20 cellular contexts compared by ENCODE assay signal in genomic region chr6:47678739-47679138, GRCh38. TPM values are rescaled to one million over a fixed set of nuclear protein-coding genes. Genes with fewer than 3 reads are reported as not detected.
DNase-seq lines count a peak whose midpoint lies in the region; ATAC-seq lines count a peak whose summit lies in the region.
"Had no signal": no experiment of that assay in that cellular context is flagged by ENCODE, and none has a peak within 500 bp of the region (broad histone marks: within the 10 kb centered on the region; RNA-seq: fewer than 3 reads in every experiment).

No MANE protein-coding gene starts in this region.

- H3K9me3 Mint-ChIP-seq in stimulated activated effector memory CD8-positive, alpha-beta T cell treated with anti-CD3 and anti-CD28 coated beads, Interleukin-12 subunit alpha, Interleukin-12 subunit beta, amount 100 ng/mL, for 72 hours = no peaks in the 10 kb centered on the region
- H3K9me3 Mint-ChIP-seq: CD4-positive, alpha-beta memory T cell; CD4-positive, CD25-positive, alpha-beta regulatory T cell; CD8-positive, alpha-beta memory T cell had no signal

- ATAC-seq in stimulated activated effector memory CD8-positive, alpha-beta T cell treated with anti-CD3 and anti-CD28 coated beads, Interleukin-12 subunit alpha, Interleukin-12 subunit beta, amount 100 ng/mL, for 72 hours = peak; percentile 16
- ATAC-seq in GM21528 (IDR thresholded peaks at IDR 0.05; ENCODE audit: low FRiP score, unreplicated experiment) = no peak

- no peaks in the 10 kb centered on the region for H3K4me1 Mint-ChIP-seq in stimulated activated effector memory CD8-positive, alpha-beta T cell treated with anti-CD3 and anti-CD28 coated beads, Interleukin-12 subunit alpha, Interleukin-12 subunit beta, amount 100 ng/mL, for 72 hours
- H3K4me1 Mint-ChIP-seq: CD14-positive monocyte; CD4-positive, alpha-beta memory T cell; CD4-positive, CD25-positive, alpha-beta regulatory T cell; CD8-positive, alpha-beta memory T cell had no signal

- H3K4me3 Mint-ChIP-seq in stimulated activated effector memory CD8-positive, alpha-beta T cell treated with anti-CD3 and anti-CD28 coated beads, Interleukin-12 subunit alpha, Interleukin-12 subunit beta, amount 100 ng/mL, for 72 hours = no peak overlapping the region
- H3K4me3 Mint-ChIP-seq: CD14-positive monocyte; CD4-positive, alpha-beta memory T cell; CD4-positive, CD25-positive, alpha-beta regulatory T cell; CD8-positive, alpha-beta memory T cell had no signal

- H3K27ac Mint-ChIP-seq in stimulated activated effector memory CD8-positive, alpha-beta T cell treated with anti-CD3 and anti-CD28 coated beads, Interleukin-12 subunit alpha, Interleukin-12 subunit beta, amount 100 ng/mL, for 72 hours = no peak overlapping the region
- H3K27ac Mint-ChIP-seq: CD4-positive, alpha-beta memory T cell; CD4-positive, CD25-positive, alpha-beta regulatory T cell; CD8-positive, alpha-beta memory T cell had no signal

- in situ Hi-C loops in G401 (cut with HindIII; ENCODE audit: low sequenced_read_pairs) = no loop called here

- DNase-seq in G401 (ENCODE audit: low spot score) = peak; percentile 77
- peak; percentile 69 for DNase-seq in cerebellar cortex (ENCODE audit: low spot score)
- no peak for DNase-seq in stimulated activated effector memory CD8-positive, alpha-beta T cell treated with anti-CD3 and anti-CD28 coated beads, Interleukin-12 subunit alpha, Interleukin-12 subunit beta, amount 100 ng/mL, for 72 hours (ENCODE audit: low spot score in 2 of 2)
- DNase-seq in stimulated activated CD4-positive, alpha-beta T cell treated with anti-CD3 and anti-CD28 coated beads, Interleukin-15, amount 100 ng/mL, for 24 hours = no peak
- DNase-seq: 8988T; ACHN; BE2C; CD4-positive, alpha-beta memory T cell; CD4-positive, CD25-positive, alpha-beta regulatory T cell; CD8-positive, alpha-beta memory T cell; COR-L47; DMS 273 treated with DMSO at 0.1 percent for 48 hours; DMS153; DMS79; DND-41; EL; GF-D8 had no signal

- H3K36me3 Mint-ChIP-seq in stimulated activated effector memory CD8-positive, alpha-beta T cell treated with anti-CD3 and anti-CD28 coated beads, Interleukin-12 subunit alpha, Interleukin-12 subunit beta, amount 100 ng/mL, for 72 hours = no peaks in the 10 kb centered on the region
- H3K36me3 Mint-ChIP-seq: CD14-positive monocyte; CD4-positive, alpha-beta memory T cell; CD4-positive, CD25-positive, alpha-beta regulatory T cell; CD8-positive, alpha-beta memory T cell had no signal

RNA-seq across cellular contexts. Expression of gene ADGRF4, which starts 19.6 kb away (rescaled TPM):
- total RNA-seq in G401 (2014; rRNA removed; shearing (Covaris generic)) = not detected in 2 replicates
- total RNA-seq: A673; CD4-positive, alpha-beta memory T cell; CD4-positive, CD25-positive, alpha-beta regulatory T cell; CD8-positive, alpha-beta memory T cell had no signal

Comparison
In these comparisons a context has a peak if more than half of its experiments do, and no peak if none do; other contexts are left out.
1. DNase-seq: peak in G401 (single experiment) and cerebellar cortex (single experiment); none in stimulated activated effector memory CD8-positive, alpha-beta T cell treated with anti-CD3 and anti-CD28 coated beads, Interleukin-12 subunit alpha, Interleukin-12 subunit beta, amount 100 ng/mL, for 72 hours (0 of 2) and stimulated activated CD4-positive, alpha-beta T cell treated with anti-CD3 and anti-CD28 coated beads, Interleukin-15, amount 100 ng/mL, for 24 hours (single experiment).